In the genomic region with DNA sequence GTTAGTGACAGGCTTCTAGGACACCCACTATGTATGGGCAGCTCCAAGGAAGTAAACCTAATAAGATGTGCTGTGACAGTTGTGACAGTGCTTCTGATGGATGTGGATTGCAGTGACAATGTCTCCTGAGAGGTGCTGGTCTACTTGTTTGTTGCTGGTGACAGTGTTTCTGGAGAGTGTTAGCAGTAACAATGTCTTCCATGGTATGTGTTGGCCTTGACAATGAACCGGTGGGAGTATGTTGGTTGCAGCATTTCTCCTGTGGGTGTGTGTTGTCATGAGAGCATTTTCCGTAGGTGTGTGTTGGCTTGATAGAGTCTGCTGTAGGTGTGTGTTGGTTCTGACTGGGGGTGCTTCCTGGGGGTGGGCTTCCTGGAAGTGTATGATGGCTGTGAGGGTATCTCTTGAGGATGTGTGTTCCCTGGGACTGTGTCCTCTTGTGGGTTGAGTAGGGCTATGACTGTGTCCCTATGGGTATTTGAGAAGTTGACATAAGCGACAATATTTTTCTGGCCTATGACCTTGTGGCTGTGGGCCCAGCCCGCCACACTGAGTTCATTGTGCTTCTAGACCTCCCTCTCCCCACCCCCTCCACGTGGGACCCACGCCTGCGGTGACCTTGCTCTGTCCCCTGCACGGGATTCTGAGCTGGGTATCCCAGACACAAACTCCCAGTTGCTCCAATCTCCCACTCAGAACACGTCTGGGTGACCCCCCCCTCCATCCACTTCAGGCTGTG, we compare ENCODE assay signal across 9 cellular contexts. TPM values are rescaled to one million over a fixed set of nuclear protein-coding genes. Genes with fewer than 3 reads are reported as not detected.
A peak's percentile ranks its signal among the peaks of the same experiment; 100 is the strongest.
DNase-seq lines count a peak whose midpoint lies in the region; ATAC-seq and TF ChIP-seq lines count a peak whose summit lies in the region.
"Had no signal": no experiment of that assay in that cellular context is flagged by ENCODE, and none has a peak within 500 bp of the region (broad histone marks: within the 10 kb centered on the region; RNA-seq: fewer than 3 reads in every experiment).

No MANE protein-coding gene starts in this region.

- no peak for DNase-seq in effector memory CD4-positive, alpha-beta T cell
- DNase-seq in mesendoderm, result no peak
- peak; percentile 29 for DNase-seq in testis
- DNase-seq in NAMALWA (ENCODE audit: low spot score), result no peak
- DNase-seq: naive B cell had no signal

- H2AK5ac ChIP-seq in mesendoderm (ENCODE audit: low read length), result no peak overlapping the region

- H2BK120ac ChIP-seq in mesendoderm (ENCODE audit: low read depth, low read length), result no peak overlapping the region

- H3K27me3 ChIP-seq in HUES64 (ENCODE audit: insufficient read depth, low read length), result peaks cover 56% of the 10 kb centered on the region
- no peaks in the 10 kb centered on the region for H3K27me3 ChIP-seq in effector memory CD4-positive, alpha-beta T cell (replicated peaks; ENCODE audit: control insufficient read depth, insufficient read depth, low read length, poor library complexity, severe bottlenecking)
- peaks cover 6% of the 10 kb centered on the region for H3K27me3 ChIP-seq in mesendoderm (ENCODE audit: insufficient read depth, low read length, poor library complexity)
- H3K27me3 ChIP-seq in testis, result no peaks in the 10 kb centered on the region

- WGBS in HUES64, result 74% methylated on average over 9 of the region's 9 CpGs
- WGBS in mesendoderm (ENCODE audit: extremely low coverage, insufficient coverage, low lambda C conversion rate), result no CpG with 5 or more reads among the region's 9 CpGs
- WGBS in testis, 2 donors, result 43 to 60% methylated on average over 9 of the region's 9 CpGs

- H3K18ac ChIP-seq in mesendoderm (ENCODE audit: low read length), result no peak overlapping the region

- H3K9ac ChIP-seq in HUES64 (ENCODE audit: low read depth, low read length) (peak overlapping the region; percentile 58; the same call in 1 of the 2 replicates), mesendoderm (ENCODE audit: low read length) (no peak overlapping the region)

- TF ChIP-seq POLR2A in testis (IDR thresholded peaks at IDR 0.05), result no peak

- no peak overlapping the region for H4K8ac ChIP-seq in mesendoderm (ENCODE audit: low read depth, low read length)

- H3K79me1 ChIP-seq in mesendoderm (ENCODE audit: low read length), result no peaks in the 10 kb centered on the region

- H3K23ac ChIP-seq in mesendoderm (ENCODE audit: low read length), result no peak overlapping the region

- H3K4me2 ChIP-seq in mesendoderm (ENCODE audit: low read length), result no peak overlapping the region

- H3K56ac ChIP-seq in mesendoderm (ENCODE audit: low read length), result peak overlapping the region; percentile 75

- H3K4me3 ChIP-seq in HUES64 (ENCODE audit: low read length) (peak overlapping the region; percentile 51), mesendoderm (ENCODE audit: low read length) (no peak overlapping the region), testis (peak overlapping the region in 1 of 2 donors; percentile 26)
- H3K4me3 ChIP-seq in effector memory CD4-positive, alpha-beta T cell (ENCODE audit: insufficient read depth, low read depth, low read length, poor library complexity, severe bottlenecking), result peak overlapping the region; percentile 53

- no peak overlapping the region for H4K5ac ChIP-seq in mesendoderm (ENCODE audit: low read length)

- H2BK15ac ChIP-seq in mesendoderm (replicated peaks; ENCODE audit: low read depth), result no peak overlapping the region

- no peaks in the 10 kb centered on the region for H3K36me3 ChIP-seq in HUES64 (ENCODE audit: insufficient read depth, low read length)
- H3K36me3 ChIP-seq in effector memory CD4-positive, alpha-beta T cell (ENCODE audit: control insufficient read depth, insufficient read depth, low read length), result no peaks in the 10 kb centered on the region
- no peaks in the 10 kb centered on the region for H3K36me3 ChIP-seq in mesendoderm (ENCODE audit: control insufficient read depth, insufficient read depth, low read length)
- no peaks in the 10 kb centered on the region for H3K36me3 ChIP-seq in testis (ENCODE audit: low read depth, missing control alignments)

- H3K4me1 ChIP-seq in HUES64 (ENCODE audit: insufficient read depth, low read length) (peaks cover 9% of the 10 kb centered on the region; the same call in 1 of the 2 replicates), mesendoderm (ENCODE audit: control insufficient read depth, low read depth, low read length) (peaks cover 5% of the 10 kb centered on the region), testis (peaks cover 3% of the 10 kb centered on the region)
- no peaks in the 10 kb centered on the region for H3K4me1 ChIP-seq in effector memory CD4-positive, alpha-beta T cell (ENCODE audit: control insufficient read depth, insufficient read depth, low read length, poor library complexity, severe bottlenecking)

- H3K9me3 ChIP-seq in HUES64 (ENCODE audit: insufficient read depth, low read depth, low read length) (no peaks in the 10 kb centered on the region), testis (no peaks in the 10 kb centered on the region)
- no peaks in the 10 kb centered on the region for H3K9me3 ChIP-seq in effector memory CD4-positive, alpha-beta T cell (ENCODE audit: control insufficient read depth, low read length)

- no peak overlapping the region for H3K4ac ChIP-seq in mesendoderm (ENCODE audit: low read depth, low read length)

- ATAC-seq in GM18909 (IDR thresholded peaks at IDR 0.05; ENCODE audit: poor library complexity, unreplicated experiment), result no peak
- ATAC-seq in HG03565 (IDR thresholded peaks at IDR 0.05; ENCODE audit: unreplicated experiment), result no peak

- TF ChIP-seq CTCF in testis (IDR thresholded peaks at IDR 0.05), result no peak

- no peak overlapping the region for H2BK5ac ChIP-seq in mesendoderm (ENCODE audit: low read length)

- no peaks in the 10 kb centered on the region for H3K79me2 ChIP-seq in mesendoderm (ENCODE audit: control insufficient read depth, insufficient read depth, low read length)

- H3K27ac ChIP-seq in HUES64 (ENCODE audit: low read depth, low read length), result no peak overlapping the region
- H3K27ac ChIP-seq in effector memory CD4-positive, alpha-beta T cell (ENCODE audit: insufficient read depth, low read length, poor library complexity, severe bottlenecking), result no peak overlapping the region
- no peak overlapping the region for H3K27ac ChIP-seq in mesendoderm (ENCODE audit: low read depth, low read length)
- no peak overlapping the region for H3K27ac ChIP-seq in testis
- H3K27ac ChIP-seq: epithelial cell of prostate had no signal

- intact Hi-C loops in testis (cut with DNase I; ENCODE audit: low total_unique reads), result no loop called here

RNA-seq across cellular contexts. Expression of gene DCHS1, which starts 1.2 kb away (rescaled TPM):
- 11.9 TPM for polyA plus RNA-seq in HUES64 (2013, experiment 1 of 2)
- polyA plus RNA-seq in HUES64 (2013, experiment 2 of 2), result 14.3 TPM
- polyA plus RNA-seq in mesendoderm (2013, experiment 1 of 2), result 2.9 TPM
- polyA plus RNA-seq in mesendoderm (2013, experiment 2 of 2), result 3.0 TPM
- total RNA-seq in testis, result 1 to 10 TPM; 7.1 to 8.8 TPM
- polyA plus RNA-seq in testis (ENCODE audit: insufficient read depth, low read depth, low replicate concordance), result 14.2 TPM

RNA-seq across cellular contexts. Expression of gene MRPL17, which starts 28.7 kb away (rescaled TPM):
- polyA plus RNA-seq in HUES64 (2013, experiment 1 of 2), result 49.9 TPM
- 48.4 TPM for polyA plus RNA-seq in HUES64 (2013, experiment 2 of 2)
- polyA plus RNA-seq in mesendoderm (2013, experiment 1 of 2), result 90.2 TPM
- polyA plus RNA-seq in mesendoderm (2013, experiment 2 of 2), result 91.6 TPM
- 10 to 100 TPM; 21.0 to 22.7 TPM for total RNA-seq in testis
- 49.5 TPM for polyA plus RNA-seq in testis (ENCODE audit: insufficient read depth, low read depth, low replicate concordance)

RNA-seq across cellular contexts. Expression of gene TPP1, which starts 35.2 kb away (rescaled TPM):
- 23.6 TPM for polyA plus RNA-seq in HUES64 (2013, experiment 1 of 2)
- 32.1 TPM for polyA plus RNA-seq in HUES64 (2013, experiment 2 of 2)
- 28.7 TPM for polyA plus RNA-seq in mesendoderm (2013, experiment 1 of 2)
- 27.8 TPM for polyA plus RNA-seq in mesendoderm (2013, experiment 2 of 2)
- 100 to 1,000 TPM; 134 to 151 TPM for total RNA-seq in testis
- 60.9 TPM for polyA plus RNA-seq in testis (ENCODE audit: insufficient read depth, low read depth, low replicate concordance)

RNA-seq across cellular contexts. Expression of gene TAF10, which starts 42.4 kb away (rescaled TPM):
- 201 TPM for polyA plus RNA-seq in HUES64 (2013, experiment 1 of 2)
- polyA plus RNA-seq in HUES64 (2013, experiment 2 of 2), result 239 TPM
- polyA plus RNA-seq in mesendoderm (2013, experiment 1 of 2), result 209 TPM
- polyA plus RNA-seq in mesendoderm (2013, experiment 2 of 2), result 219 TPM
- 100 to 1,000 TPM; 123 to 210 TPM for total RNA-seq in testis
- 389 TPM for polyA plus RNA-seq in testis (ENCODE audit: insufficient read depth, low read depth, low replicate concordance)

RNA-seq across cellular contexts. Expression of gene ILK, which starts 50.9 kb away (rescaled TPM):
- polyA plus RNA-seq in HUES64 (2013, experiment 1 of 2), result 79.5 TPM
- polyA plus RNA-seq in HUES64 (2013, experiment 2 of 2), result 86.9 TPM
- polyA plus RNA-seq in mesendoderm (2013, experiment 1 of 2), result 164 TPM
- 171 TPM for polyA plus RNA-seq in mesendoderm (2013, experiment 2 of 2)
- total RNA-seq in testis, result 100 to 1,000 TPM in 1 of 2 donors, 10 to 100 TPM in 1; 79.1 to 109 TPM
- polyA plus RNA-seq in testis (ENCODE audit: insufficient read depth, low read depth, low replicate concordance), result 122 TPM
